In genomic region chr17:38354466-38354865, GRCh38 we compare ENCODE assay signal across 16 cellular contexts. TPM values are rescaled to one million over a fixed set of nuclear protein-coding genes. Genes with fewer than 3 reads are reported as not detected.
DNase-seq lines count a peak whose midpoint lies in the region; ATAC-seq, FAIRE-seq and TF ChIP-seq lines count a peak whose summit lies in the region.
"Had no signal": no experiment of that assay in that cellular context is flagged by ENCODE, and none has a peak within 500 bp of the region (broad histone marks: within the 10 kb centered on the region; RNA-seq: fewer than 3 reads in every experiment).

No MANE protein-coding gene starts in this region.

- H3K4me2 ChIP-seq in astrocyte (ENCODE audit: low read length): peak overlapping the region; percentile 96

- H3K79me2 ChIP-seq in astrocyte (ENCODE audit: insufficient read depth, low read length): peaks cover 73% of the 10 kb centered on the region

- peaks cover 66% of the 10 kb centered on the region for H4K20me1 ChIP-seq in astrocyte (ENCODE audit: insufficient read depth, low read length)

- H3K4me1 ChIP-seq in astrocyte (ENCODE audit: insufficient read depth, low read length): peaks cover 15% of the 10 kb centered on the region
- H3K4me1 ChIP-seq in upper lobe of right lung: peaks cover 30% of the 10 kb centered on the region

- TF ChIP-seq CTCF in GM13976 (IDR thresholded peaks at IDR 0.05; ENCODE audit: borderline replicate concordance, control extremely low read depth, extremely low read depth, insufficient read depth, missing control alignments): no peak
- no peak for TF ChIP-seq CTCF in astrocyte (IDR thresholded peaks at IDR 0.05; ENCODE audit: insufficient read depth, low read depth, low read length)
- no peak for TF ChIP-seq CTCF in osteocyte (IDR thresholded peaks at IDR 0.05)
- no peak for TF ChIP-seq CTCF in upper lobe of right lung (IDR thresholded peaks at IDR 0.05)

- H3K9me3 ChIP-seq in astrocyte (ENCODE audit: insufficient read depth, low read depth, low read length) (no peaks in the 10 kb centered on the region), upper lobe of right lung (no peaks in the 10 kb centered on the region)

- H3K36me3 Mint-ChIP-seq in astrocyte (ENCODE audit: low read depth, unreplicated experiment) (no peaks in the 10 kb centered on the region), osteocyte (ENCODE audit: unreplicated experiment) (peaks cover 1% of the 10 kb centered on the region)
- no peaks in the 10 kb centered on the region for H3K36me3 Mint-ChIP-seq in naive thymus-derived CD8-positive, alpha-beta T cell
- H3K36me3 Mint-ChIP-seq: T-cell had no signal

- in situ Hi-C loops in GM13976 (cut with MboI; ENCODE audit: low sequenced_read_pairs, unreplicated experiment): no loop called here

- peak; percentile 3 for DNase-seq in AG20443 (ENCODE audit: low spot score)
- DNase-seq in GM13976 (ENCODE audit: low spot score): peak; percentile 2
- no peak for DNase-seq in astrocyte (ENCODE audit: low read depth)
- no peak for DNase-seq in naive thymus-derived CD8-positive, alpha-beta T cell
- DNase-seq in osteocyte (ENCODE audit: extremely low spot score, unreplicated experiment): no peak
- no peak for DNase-seq in upper lobe of right lung
- DNase-seq: activated CD4-positive, alpha-beta T cell treated with anti-CD3 and anti-CD28 coated beads, Interleukin-2, amount 50 U/mL, for 48 hours; Calu3; left cardiac atrium; NCI-H2081 treated with DMSO at 0.1 percent for 48 hours; T-cell had no signal

- intact Hi-C loops in upper lobe of right lung (cut with DNase I): no loop called here

- no peak overlapping the region for H3K27ac ChIP-seq in astrocyte (ENCODE audit: low read depth, low read length)
- no peak overlapping the region for H3K27ac ChIP-seq in upper lobe of right lung

- H3K9ac ChIP-seq in astrocyte (ENCODE audit: low read length): no peak overlapping the region

- H3K27ac Mint-ChIP-seq in astrocyte (ENCODE audit: unreplicated experiment) (no peak overlapping the region), osteocyte (ENCODE audit: unreplicated experiment) (no peak overlapping the region)
- no peak overlapping the region for H3K27ac Mint-ChIP-seq in naive thymus-derived CD8-positive, alpha-beta T cell
- H3K27ac Mint-ChIP-seq: activated naive CD4-positive, alpha-beta T cell treated with anti-CD3 and anti-CD28 coated beads, Interleukin-2, amount 50 U/mL, for 72 hours; IgD-negative memory B cell; T-cell had no signal

- H3K4me1 Mint-ChIP-seq in astrocyte (ENCODE audit: low read depth, unreplicated experiment) (peaks cover 27% of the 10 kb centered on the region), osteocyte (ENCODE audit: unreplicated experiment) (peaks cover 65% of the 10 kb centered on the region)
- peaks cover 30 to 70% (median 55%) of the 10 kb centered on the region in 4 donors for H3K4me1 Mint-ChIP-seq in naive thymus-derived CD8-positive, alpha-beta T cell

- H3K4me3 ChIP-seq in astrocyte (ENCODE audit: insufficient read depth, low read depth, low read length): no peak overlapping the region
- H3K4me3 ChIP-seq in upper lobe of right lung: no peak overlapping the region

- FAIRE-seq in astrocyte (lab: Jason Lieb, UNC): no peak
- FAIRE-seq: frontal cortex had no signal

- no peak for ATAC-seq in naive thymus-derived CD8-positive, alpha-beta T cell
- ATAC-seq in HG03432 (IDR thresholded peaks at IDR 0.05; ENCODE audit: unreplicated experiment): no peak
- no peak for ATAC-seq in upper lobe of right lung
- no peak for ATAC-seq in GM18870 (IDR thresholded peaks at IDR 0.05; ENCODE audit: unreplicated experiment)
- ATAC-seq: activated naive CD4-positive, alpha-beta T cell treated with anti-CD3 and anti-CD28 coated beads, Interleukin-2, amount 50 U/mL, for 72 hours; left cardiac atrium; T-cell had no signal

- POLR2A ChIA-PET in naive thymus-derived CD8-positive, alpha-beta T cell (lab: Charles Lee): interaction anchor here (1.3 kb wide), 1 partner anchor 34 kb away, joined by 3 read pairs; no protein-coding TSS in a partner anchor

- H3K27me3 Mint-ChIP-seq in astrocyte (ENCODE audit: low read depth, unreplicated experiment) (no peaks in the 10 kb centered on the region), osteocyte (ENCODE audit: unreplicated experiment) (no peaks in the 10 kb centered on the region)
- H3K27me3 Mint-ChIP-seq in naive thymus-derived CD8-positive, alpha-beta T cell: no peaks in the 10 kb centered on the region
- H3K27me3 Mint-ChIP-seq: IgD-negative memory B cell, T-cell had no signal

- H3K4me3 Mint-ChIP-seq in astrocyte (ENCODE audit: unreplicated experiment): no peak overlapping the region
- peak overlapping the region in 9 of 10 donors; percentile 8 to 91 (median 34) for H3K4me3 Mint-ChIP-seq in naive thymus-derived CD8-positive, alpha-beta T cell
- H3K4me3 Mint-ChIP-seq in osteocyte (ENCODE audit: unreplicated experiment): no peak overlapping the region

- no peaks in the 10 kb centered on the region for H3K9me3 Mint-ChIP-seq in astrocyte (ENCODE audit: unreplicated experiment)
- no peaks in the 10 kb centered on the region for H3K9me3 Mint-ChIP-seq in naive thymus-derived CD8-positive, alpha-beta T cell
- H3K9me3 Mint-ChIP-seq in osteocyte (ENCODE audit: unreplicated experiment): no peaks in the 10 kb centered on the region
- H3K9me3 Mint-ChIP-seq: activated naive CD4-positive, alpha-beta T cell treated with anti-CD3 and anti-CD28 coated beads, Interleukin-2, amount 50 U/mL, for 72 hours; IgD-negative memory B cell; T-cell had no signal

- H3K27me3 ChIP-seq in astrocyte (ENCODE audit: insufficient read depth, low read length): no peaks in the 10 kb centered on the region
- H3K27me3 ChIP-seq in upper lobe of right lung: no peaks in the 10 kb centered on the region

- H2AFZ ChIP-seq in astrocyte (ENCODE audit: low read depth, low read length): no peak overlapping the region

- H3K36me3 ChIP-seq in astrocyte (ENCODE audit: insufficient read depth, low read length) (no peaks in the 10 kb centered on the region), upper lobe of right lung (no peaks in the 10 kb centered on the region)

RNA-seq across cellular contexts. Expression of gene SOCS7, which starts 2.8 kb away (rescaled TPM):
- total RNA-seq in astrocyte (16.8 and 17.2 TPM in 2 replicates), osteocyte (17.3 and 19.1 TPM in 2 replicates), upper lobe of right lung (23.7 TPM)
- total RNA-seq in naive thymus-derived CD8-positive, alpha-beta T cell: 10 to 100 TPM; 19.8 to 21.7 TPM
- polyA plus RNA-seq in naive thymus-derived CD8-positive, alpha-beta T cell: 1 to 10 TPM in 1 of 3 donors, under 1 TPM in 2; 0.66 to 1.2 (median 0.83) TPM

RNA-seq across cellular contexts. Expression of gene GPR179, which starts 10.7 kb away (rescaled TPM):
- total RNA-seq in astrocyte (0.07 and 0.10 TPM in 2 replicates), osteocyte (0.13 TPM in 1 of 2 replicates, not detected in the other), upper lobe of right lung (0.35 TPM)
- total RNA-seq in naive thymus-derived CD8-positive, alpha-beta T cell: under 1 TPM; 0.11 to 0.21 TPM
- polyA plus RNA-seq in naive thymus-derived CD8-positive, alpha-beta T cell: not detected
- polyA plus RNA-seq: IgD-negative memory B cell had no signal

RNA-seq across cellular contexts. Expression of gene MRPL45, which starts 57.5 kb away (rescaled TPM):
- total RNA-seq in astrocyte: 30.0 and 34.3 TPM in 2 replicates
- 10 to 100 TPM; 23.8 to 24.0 TPM for total RNA-seq in naive thymus-derived CD8-positive, alpha-beta T cell
- polyA plus RNA-seq in naive thymus-derived CD8-positive, alpha-beta T cell: 10 to 100 TPM; 21.6 to 34.7 (median 26.0) TPM
- 38.2 and 40.2 TPM in 2 replicates for total RNA-seq in osteocyte
- 25.7 TPM for total RNA-seq in upper lobe of right lung

Comparison
In these comparisons a context has a peak if more than half of its experiments do, and no peak if none do; other contexts are left out.
1. DNase-seq: peak in AG20443 (single experiment) and GM13976 (single experiment); none in astrocyte (single experiment), naive thymus-derived CD8-positive, alpha-beta T cell (0 of 10), osteocyte (single experiment) and upper lobe of right lung (single experiment).
2. H3K4me3 Mint-ChIP-seq: peak in naive thymus-derived CD8-positive, alpha-beta T cell (9 of 10); none in astrocyte (single experiment) and osteocyte (single experiment).